Comparison of ENCODE assay signal across 15 cellular contexts in genomic region chr3:132318451-132318850, GRCh38. TPM values are rescaled to one million over a fixed set of nuclear protein-coding genes. Genes with fewer than 3 reads are reported as not detected.
DNase-seq lines count a peak whose midpoint lies in the region; ATAC-seq and TF ChIP-seq lines count a peak whose summit lies in the region.
"Had no signal": no experiment of that assay in that cellular context is flagged by ENCODE, and none has a peak within 500 bp of the region (broad histone marks: within the 10 kb centered on the region; RNA-seq: fewer than 3 reads in every experiment).

No MANE protein-coding gene starts in this region.

- H3K4me2 ChIP-seq in DOHH2 (ENCODE audit: low read length), result peak overlapping the region; percentile 83
- H3K4me2 ChIP-seq in OCI-LY3 (ENCODE audit: low read length), result peak overlapping the region; percentile 79
- H3K4me2 ChIP-seq in parathyroid adenoma (ENCODE audit: low read length), result peak overlapping the region; percentile 31

- no peaks in the 10 kb centered on the region for H4K20me1 ChIP-seq in DOHH2 (ENCODE audit: control insufficient read depth, insufficient read depth, low read depth, low read length)
- H4K20me1 ChIP-seq in OCI-LY3 (ENCODE audit: insufficient read depth, low read length), result no peaks in the 10 kb centered on the region

- no peaks in the 10 kb centered on the region for H3F3A ChIP-seq in DOHH2 (ENCODE audit: control insufficient read depth, insufficient read depth)

- H3K9ac ChIP-seq in OCI-LY3 (ENCODE audit: low read length), result peak overlapping the region; percentile 62; the same call in 1 of the 2 replicates
- H3K9ac ChIP-seq in parathyroid adenoma, result no peak overlapping the region

- H3K27ac ChIP-seq in DOHH2 (ENCODE audit: low read depth, low read length) (no peak overlapping the region), OCI-LY3 (ENCODE audit: low read length) (no peak overlapping the region), epithelial cell of prostate (peak overlapping the region; percentile 78), parathyroid adenoma (no peak overlapping the region), Peyer's patch (no peak overlapping the region)
- H3K27ac ChIP-seq: gastrocnemius medialis had no signal

- H3K4me3 ChIP-seq in DOHH2 (ENCODE audit: low read length), result peak overlapping the region; percentile 72
- peak overlapping the region; percentile 68; the same call in 1 of the 2 replicates for H3K4me3 ChIP-seq in OCI-LY3 (ENCODE audit: low read length)
- no peak overlapping the region for H3K4me3 ChIP-seq in parathyroid adenoma (ENCODE audit: low read depth, low read length)
- H3K4me3 ChIP-seq in Peyer's patch, result peak overlapping the region in 1 of 4 donors; percentile 22
- H3K4me3 ChIP-seq: GM12878 had no signal

- no peaks in the 10 kb centered on the region for H3K27me3 ChIP-seq in DOHH2 (ENCODE audit: control insufficient read depth, low read length)
- H3K27me3 ChIP-seq in OCI-LY3 (ENCODE audit: low read depth, low read length), result no peaks in the 10 kb centered on the region
- H3K27me3 ChIP-seq in parathyroid adenoma (ENCODE audit: control insufficient read depth, insufficient read depth, low read length), result no peaks in the 10 kb centered on the region
- H3K27me3 ChIP-seq in Peyer's patch, result no peaks in the 10 kb centered on the region
- H3K27me3 ChIP-seq: gastrocnemius medialis, pancreas had no signal

- DNase-seq in epithelial cell of prostate (ENCODE audit: low read depth, low spot score) (peak; percentile 44), A172 (ENCODE audit: low spot score) (no peak), Peyer's patch (no peak), medulla oblongata (ENCODE audit: extremely low spot score) (no peak)
- DNase-seq: activated CD4-positive, alpha-beta T cell treated with anti-CD3 and anti-CD28 coated beads, Interleukin-2, amount 10 ng/mL, durations not matched to agents 24 days and 14 days; gastrocnemius medialis; Karpas-422; NCI-H526 treated with DMSO at 0.1 percent for 48 hours; pancreas; stimulated activated naive CD4-positive, alpha-beta T cell treated with Interleukin-2 at 50 U/mL for 16 hours had no signal

- TF ChIP-seq POLR2A in Peyer's patch (IDR thresholded peaks at IDR 0.05), result no peak

- no peaks in the 10 kb centered on the region for H3K9me2 ChIP-seq in DOHH2 (replicated peaks; ENCODE audit: control insufficient read depth, low read length)

- H3K36me3 ChIP-seq in DOHH2 (ENCODE audit: control insufficient read depth, low read length) (no peaks in the 10 kb centered on the region), OCI-LY3 (replicated peaks; ENCODE audit: low read depth, low read length) (no peaks in the 10 kb centered on the region), parathyroid adenoma (ENCODE audit: control insufficient read depth, insufficient read depth, low read length) (no peaks in the 10 kb centered on the region), Peyer's patch (no peaks in the 10 kb centered on the region)
- H3K36me3 ChIP-seq: gastrocnemius medialis, pancreas had no signal

- H3K79me2 ChIP-seq in DOHH2 (ENCODE audit: control insufficient read depth, low read length), result no peaks in the 10 kb centered on the region; the same call in 1 of the 2 replicates
- H3K79me2 ChIP-seq in OCI-LY3 (ENCODE audit: low read length), result no peaks in the 10 kb centered on the region
- no peaks in the 10 kb centered on the region for H3K79me2 ChIP-seq in parathyroid adenoma

- H2AFZ ChIP-seq in OCI-LY3 (ENCODE audit: low read depth, low read length) (no peak overlapping the region), parathyroid adenoma (no peak overlapping the region)

- TF ChIP-seq CTCF in DOHH2 (IDR thresholded peaks at IDR 0.05; ENCODE audit: low read depth, low read length, poor library complexity, severe bottlenecking) (no peak), OCI-LY3 (IDR thresholded peaks at IDR 0.05; ENCODE audit: low read depth, low read length) (no peak), parathyroid adenoma (IDR thresholded peaks at IDR 0.05) (no peak), Peyer's patch (IDR thresholded peaks at IDR 0.05) (no peak)

- H3K9me3 ChIP-seq in DOHH2 (ENCODE audit: control insufficient read depth, insufficient read depth, low read length), result no peaks in the 10 kb centered on the region
- H3K9me3 ChIP-seq in OCI-LY3 (ENCODE audit: insufficient read depth, low read length), result no peaks in the 10 kb centered on the region
- H3K9me3 ChIP-seq in parathyroid adenoma (ENCODE audit: control insufficient read depth, low read length), result no peaks in the 10 kb centered on the region
- H3K9me3 ChIP-seq in Peyer's patch, result no peaks in the 10 kb centered on the region
- H3K9me3 ChIP-seq: gastrocnemius medialis, pancreas had no signal

- no peak for ATAC-seq in GM18873 (IDR thresholded peaks at IDR 0.05; ENCODE audit: low FRiP score, unreplicated experiment)
- ATAC-seq: gastrocnemius medialis, GM12878 had no signal

- H3K4me1 ChIP-seq in DOHH2 (ENCODE audit: control insufficient read depth, low read length) (peaks cover 26% of the 10 kb centered on the region), OCI-LY3 (ENCODE audit: low read length) (peaks cover 25% of the 10 kb centered on the region), parathyroid adenoma (no peaks in the 10 kb centered on the region), Peyer's patch (peaks cover 0 to 14% (median 0%) of the 10 kb centered on the region in 4 donors)
- H3K4me1 ChIP-seq: gastrocnemius medialis had no signal

RNA-seq across cellular contexts. Expression of gene ACP3, which starts 1.2 kb away (rescaled TPM):
- total RNA-seq in A172 (2014; rRNA removed; shearing (Covaris generic)), result not detected in 2 replicates
- 10 to 100 TPM in 2 of 4 donors, 1 to 10 TPM in 2; 1.0 to 41.3 (median 7.9) TPM for total RNA-seq in Peyer's patch
- total RNA-seq: activated CD4-positive, alpha-beta T cell treated with anti-CD3 and anti-CD28 coated beads, Interleukin-2, amount 10 ng/mL, durations not matched to agents 24 days and 14 days; GM12878 had no signal

Comparison
In these comparisons a context has a peak if more than half of its experiments do, and no peak if none do; other contexts are left out.
1. H3K4me2 ChIP-seq: peak in every context shown above with its lines; median percentile 83 in DOHH2; 79 in OCI-LY3; 31 in parathyroid adenoma.